ENCODE assay signal across 1 cellular context in the genomic region with DNA sequence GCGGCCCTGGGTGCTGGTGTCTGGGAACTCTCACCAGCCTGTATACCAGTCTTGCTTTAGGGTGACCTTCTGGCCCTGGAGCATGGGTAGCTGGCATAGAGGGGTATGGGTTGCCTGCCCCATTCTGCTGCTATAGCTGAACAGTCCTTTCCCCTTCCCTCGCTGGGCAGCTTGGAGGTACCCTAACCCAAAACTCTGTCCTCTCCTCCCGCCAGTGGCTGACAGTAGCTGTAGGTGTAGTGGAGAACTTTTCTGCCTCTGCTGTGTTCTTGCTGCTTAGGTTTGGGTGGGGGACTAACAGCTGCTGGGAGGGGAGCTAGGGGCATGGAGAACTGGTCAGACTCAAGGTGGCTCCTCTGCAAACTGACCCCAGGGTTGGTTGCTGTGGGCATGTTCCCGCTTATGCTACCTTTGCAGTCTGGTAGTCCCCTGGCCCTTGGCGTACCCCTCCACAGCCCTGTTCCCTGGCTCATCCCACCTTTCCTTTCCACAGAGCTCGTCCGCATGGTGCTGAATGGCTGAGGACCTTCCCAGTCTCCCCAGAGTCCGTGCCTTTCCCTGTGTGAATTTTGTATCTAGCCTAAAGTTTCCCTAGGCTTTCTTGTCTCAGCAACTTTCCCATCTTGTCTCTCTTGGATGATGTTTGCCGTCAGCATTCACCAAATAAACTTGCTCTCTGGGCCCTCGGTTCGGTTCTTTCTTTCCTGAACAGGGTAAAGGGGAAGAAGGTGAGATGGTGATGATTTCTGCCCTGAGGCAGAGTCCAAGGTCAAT.
TF ChIP-seq lines count a peak whose summit lies in the region.

No MANE protein-coding gene starts in this region.

TF ChIP-seq in SK-N-SH, 30 proteins besides CTCF, POLR2A, EP300 and RAD21 (continued from another document):
- TF ChIP-seq ZBTB33 (IDR thresholded peaks at IDR 0.05; ENCODE audit: borderline replicate concordance, low read depth) (no peak), NRF1 (IDR thresholded peaks at IDR 0.05; ENCODE audit: low read depth, low read length) (no peak)
